Comparison of ENCODE assay signal across 3 cellular contexts in the genomic region with DNA sequence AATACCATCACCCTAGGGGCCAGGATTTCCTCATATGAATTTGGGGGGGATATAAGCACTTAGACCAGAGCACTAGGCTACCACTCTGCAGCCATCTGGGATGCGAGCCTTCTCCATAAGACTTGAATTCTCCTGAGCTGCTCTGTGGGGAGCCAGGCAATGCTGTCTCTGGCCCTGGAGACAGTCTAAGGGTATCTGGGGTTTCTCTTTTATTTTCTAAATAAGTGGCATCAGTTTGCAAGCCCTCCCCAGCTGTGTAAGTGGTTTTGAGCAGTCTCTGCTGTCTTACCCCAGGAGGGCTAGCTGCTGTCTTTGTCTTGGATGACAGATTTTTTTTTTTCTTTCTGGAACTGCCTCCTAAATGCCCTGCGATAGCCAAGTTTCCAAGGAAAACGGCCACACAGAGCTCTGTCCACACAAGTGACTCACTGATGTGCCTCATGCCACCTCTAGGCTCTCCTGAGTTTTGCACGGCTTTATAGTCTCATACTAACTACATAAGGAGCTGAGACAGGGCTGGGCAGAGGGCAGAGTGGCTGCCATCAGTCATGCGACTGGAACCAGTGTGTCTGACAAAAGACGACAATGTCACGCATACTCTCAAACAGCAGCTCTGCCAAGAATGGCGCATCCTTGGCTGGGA.
TF ChIP-seq lines count a peak whose summit lies in the region.

No MANE protein-coding gene starts in this region.

TF ChIP-seq in SK-N-SH treated with all-trans-retinoic acid at 6 μM for 48 hours, 23 proteins besides CTCF, POLR2A, EP300 and RAD21:
- TF ChIP-seq BACH2 (CRISPR knock-in tag; IDR thresholded peaks at IDR 0.05; ENCODE audit: borderline replicate concordance) = no peak
- TF ChIP-seq RARB (CRISPR knock-in tag; IDR thresholded peaks at IDR 0.05) = no peak
- TF ChIP-seq TOX (CRISPR knock-in tag; IDR thresholded peaks at IDR 0.05; ENCODE audit: borderline replicate concordance) = no peak
- TF ChIP-seq ZNF565 (CRISPR knock-in tag; conservative IDR thresholded peaks at IDR 0.05; ENCODE audit: low read depth) = no peak
- no peak for TF ChIP-seq CSDC2 (CRISPR knock-in tag; IDR thresholded peaks at IDR 0.05)
- no peak for TF ChIP-seq TCF4 (CRISPR knock-in tag; IDR thresholded peaks at IDR 0.05; ENCODE audit: borderline replicate concordance)
- TF ChIP-seq ARNTL (CRISPR knock-in tag; IDR thresholded peaks at IDR 0.05; ENCODE audit: borderline replicate concordance, low read depth) = no peak
- TF ChIP-seq ZNF8 (CRISPR knock-in tag; IDR thresholded peaks at IDR 0.05) = no peak
- TF ChIP-seq ZC3H10 (CRISPR knock-in tag; IDR thresholded peaks at IDR 0.05) = no peak
- TF ChIP-seq ZFP3 (CRISPR knock-in tag; IDR thresholded peaks at IDR 0.05) = no peak
- no peak for TF ChIP-seq ESRRG (CRISPR knock-in tag; IDR thresholded peaks at IDR 0.05)
- no peak for TF ChIP-seq OSR1 (CRISPR knock-in tag; IDR thresholded peaks at IDR 0.05)
TF ChIP-seq in SK-N-SH treated with all-trans-retinoic acid at 6 μM for 48 hours: peak in this region for 0.

TF ChIP-seq in SK-N-SH, 30 proteins besides CTCF, POLR2A, EP300 and RAD21:
- TF ChIP-seq JUND (IDR thresholded peaks at IDR 0.05) = no peak
- TF ChIP-seq FOXJ3 (CRISPR knock-in tag; IDR thresholded peaks at IDR 0.05) = no peak
- no peak for TF ChIP-seq MEF2A (IDR thresholded peaks at IDR 0.05; ENCODE audit: borderline replicate concordance, low read depth)
- no peak for TF ChIP-seq RFX5 (IDR thresholded peaks at IDR 0.05; ENCODE audit: low read length)
- no peak for TF ChIP-seq USF2 (IDR thresholded peaks at IDR 0.05; ENCODE audit: borderline replicate concordance, low read depth, low read length)
- no peak for TF ChIP-seq RCOR1 (IDR thresholded peaks at IDR 0.05; ENCODE audit: low read length)
- no peak for TF ChIP-seq TEAD4 (IDR thresholded peaks at IDR 0.05; ENCODE audit: borderline replicate concordance, insufficient read depth)
- TF ChIP-seq, protein P1, sequence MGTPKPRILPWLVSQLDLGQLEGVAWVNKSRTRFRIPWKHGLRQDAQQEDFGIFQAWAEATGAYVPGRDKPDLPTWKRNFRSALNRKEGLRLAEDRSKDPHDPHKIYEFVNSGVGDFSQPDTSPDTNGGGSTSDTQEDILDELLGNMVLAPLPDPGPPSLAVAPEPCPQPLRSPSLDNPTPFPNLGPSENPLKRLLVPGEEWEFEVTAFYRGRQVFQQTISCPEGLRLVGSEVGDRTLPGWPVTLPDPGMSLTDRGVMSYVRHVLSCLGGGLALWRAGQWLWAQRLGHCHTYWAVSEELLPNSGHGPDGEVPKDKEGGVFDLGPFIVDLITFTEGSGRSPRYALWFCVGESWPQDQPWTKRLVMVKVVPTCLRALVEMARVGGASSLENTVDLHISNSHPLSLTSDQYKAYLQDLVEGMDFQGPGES (IDR thresholded peaks at IDR 0.05; ENCODE audit: low read depth, low read length) = no peak
- no peak for TF ChIP-seq TCF12 (IDR thresholded peaks at IDR 0.05)
- TF ChIP-seq CHD2 (IDR thresholded peaks at IDR 0.05; ENCODE audit: low read length, partially characterized antibody) = no peak
- no peak for TF ChIP-seq RXRA (IDR thresholded peaks at IDR 0.05; ENCODE audit: borderline replicate concordance, low read depth)
- no peak for TF ChIP-seq POLR2AphosphoS5 (IDR thresholded peaks at IDR 0.05; ENCODE audit: low read depth, low read length)
- no peak for TF ChIP-seq YY1 (IDR thresholded peaks at IDR 0.05; ENCODE audit: low read depth)
- no peak for TF ChIP-seq EZH2phosphoT487 (IDR thresholded peaks at IDR 0.05; ENCODE audit: borderline replicate concordance, low read depth)
- TF ChIP-seq GABPA (IDR thresholded peaks at IDR 0.05; ENCODE audit: low read depth) = no peak

TF ChIP-seq in H1, 55 proteins besides CTCF, POLR2A, EP300 and RAD21:
- TF ChIP-seq, protein P2, sequence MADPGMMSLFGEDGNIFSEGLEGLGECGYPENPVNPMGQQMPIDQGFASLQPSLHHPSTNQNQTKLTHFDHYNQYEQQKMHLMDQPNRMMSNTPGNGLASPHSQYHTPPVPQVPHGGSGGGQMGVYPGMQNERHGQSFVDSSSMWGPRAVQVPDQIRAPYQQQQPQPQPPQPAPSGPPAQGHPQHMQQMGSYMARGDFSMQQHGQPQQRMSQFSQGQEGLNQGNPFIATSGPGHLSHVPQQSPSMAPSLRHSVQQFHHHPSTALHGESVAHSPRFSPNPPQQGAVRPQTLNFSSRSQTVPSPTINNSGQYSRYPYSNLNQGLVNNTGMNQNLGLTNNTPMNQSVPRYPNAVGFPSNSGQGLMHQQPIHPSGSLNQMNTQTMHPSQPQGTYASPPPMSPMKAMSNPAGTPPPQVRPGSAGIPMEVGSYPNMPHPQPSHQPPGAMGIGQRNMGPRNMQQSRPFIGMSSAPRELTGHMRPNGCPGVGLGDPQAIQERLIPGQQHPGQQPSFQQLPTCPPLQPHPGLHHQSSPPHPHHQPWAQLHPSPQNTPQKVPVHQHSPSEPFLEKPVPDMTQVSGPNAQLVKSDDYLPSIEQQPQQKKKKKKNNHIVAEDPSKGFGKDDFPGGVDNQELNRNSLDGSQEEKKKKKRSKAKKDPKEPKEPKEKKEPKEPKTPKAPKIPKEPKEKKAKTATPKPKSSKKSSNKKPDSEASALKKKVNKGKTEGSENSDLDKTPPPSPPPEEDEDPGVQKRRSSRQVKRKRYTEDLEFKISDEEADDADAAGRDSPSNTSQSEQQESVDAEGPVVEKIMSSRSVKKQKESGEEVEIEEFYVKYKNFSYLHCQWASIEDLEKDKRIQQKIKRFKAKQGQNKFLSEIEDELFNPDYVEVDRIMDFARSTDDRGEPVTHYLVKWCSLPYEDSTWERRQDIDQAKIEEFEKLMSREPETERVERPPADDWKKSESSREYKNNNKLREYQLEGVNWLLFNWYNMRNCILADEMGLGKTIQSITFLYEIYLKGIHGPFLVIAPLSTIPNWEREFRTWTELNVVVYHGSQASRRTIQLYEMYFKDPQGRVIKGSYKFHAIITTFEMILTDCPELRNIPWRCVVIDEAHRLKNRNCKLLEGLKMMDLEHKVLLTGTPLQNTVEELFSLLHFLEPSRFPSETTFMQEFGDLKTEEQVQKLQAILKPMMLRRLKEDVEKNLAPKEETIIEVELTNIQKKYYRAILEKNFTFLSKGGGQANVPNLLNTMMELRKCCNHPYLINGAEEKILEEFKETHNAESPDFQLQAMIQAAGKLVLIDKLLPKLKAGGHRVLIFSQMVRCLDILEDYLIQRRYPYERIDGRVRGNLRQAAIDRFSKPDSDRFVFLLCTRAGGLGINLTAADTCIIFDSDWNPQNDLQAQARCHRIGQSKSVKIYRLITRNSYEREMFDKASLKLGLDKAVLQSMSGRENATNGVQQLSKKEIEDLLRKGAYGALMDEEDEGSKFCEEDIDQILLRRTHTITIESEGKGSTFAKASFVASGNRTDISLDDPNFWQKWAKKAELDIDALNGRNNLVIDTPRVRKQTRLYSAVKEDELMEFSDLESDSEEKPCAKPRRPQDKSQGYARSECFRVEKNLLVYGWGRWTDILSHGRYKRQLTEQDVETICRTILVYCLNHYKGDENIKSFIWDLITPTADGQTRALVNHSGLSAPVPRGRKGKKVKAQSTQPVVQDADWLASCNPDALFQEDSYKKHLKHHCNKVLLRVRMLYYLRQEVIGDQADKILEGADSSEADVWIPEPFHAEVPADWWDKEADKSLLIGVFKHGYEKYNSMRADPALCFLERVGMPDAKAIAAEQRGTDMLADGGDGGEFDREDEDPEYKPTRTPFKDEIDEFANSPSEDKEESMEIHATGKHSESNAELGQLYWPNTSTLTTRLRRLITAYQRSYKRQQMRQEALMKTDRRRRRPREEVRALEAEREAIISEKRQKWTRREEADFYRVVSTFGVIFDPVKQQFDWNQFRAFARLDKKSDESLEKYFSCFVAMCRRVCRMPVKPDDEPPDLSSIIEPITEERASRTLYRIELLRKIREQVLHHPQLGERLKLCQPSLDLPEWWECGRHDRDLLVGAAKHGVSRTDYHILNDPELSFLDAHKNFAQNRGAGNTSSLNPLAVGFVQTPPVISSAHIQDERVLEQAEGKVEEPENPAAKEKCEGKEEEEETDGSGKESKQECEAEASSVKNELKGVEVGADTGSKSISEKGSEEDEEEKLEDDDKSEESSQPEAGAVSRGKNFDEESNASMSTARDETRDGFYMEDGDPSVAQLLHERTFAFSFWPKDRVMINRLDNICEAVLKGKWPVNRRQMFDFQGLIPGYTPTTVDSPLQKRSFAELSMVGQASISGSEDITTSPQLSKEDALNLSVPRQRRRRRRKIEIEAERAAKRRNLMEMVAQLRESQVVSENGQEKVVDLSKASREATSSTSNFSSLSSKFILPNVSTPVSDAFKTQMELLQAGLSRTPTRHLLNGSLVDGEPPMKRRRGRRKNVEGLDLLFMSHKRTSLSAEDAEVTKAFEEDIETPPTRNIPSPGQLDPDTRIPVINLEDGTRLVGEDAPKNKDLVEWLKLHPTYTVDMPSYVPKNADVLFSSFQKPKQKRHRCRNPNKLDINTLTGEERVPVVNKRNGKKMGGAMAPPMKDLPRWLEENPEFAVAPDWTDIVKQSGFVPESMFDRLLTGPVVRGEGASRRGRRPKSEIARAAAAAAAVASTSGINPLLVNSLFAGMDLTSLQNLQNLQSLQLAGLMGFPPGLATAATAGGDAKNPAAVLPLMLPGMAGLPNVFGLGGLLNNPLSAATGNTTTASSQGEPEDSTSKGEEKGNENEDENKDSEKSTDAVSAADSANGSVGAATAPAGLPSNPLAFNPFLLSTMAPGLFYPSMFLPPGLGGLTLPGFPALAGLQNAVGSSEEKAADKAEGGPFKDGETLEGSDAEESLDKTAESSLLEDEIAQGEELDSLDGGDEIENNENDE (IDR thresholded peaks at IDR 0.05; ENCODE audit: insufficient replicate concordance, low read length) = no peak
- TF ChIP-seq JUN (IDR thresholded peaks at IDR 0.05; ENCODE audit: low read depth, low read length) (no peak), USF2 (IDR thresholded peaks at IDR 0.05; ENCODE audit: low read length) (no peak), TCF12 (IDR thresholded peaks at IDR 0.05; ENCODE audit: low read depth, low read length) (no peak), CBX5 (IDR thresholded peaks at IDR 0.05; ENCODE audit: low read depth, low read length) (no peak), EZH2 (IDR thresholded peaks at IDR 0.05; ENCODE audit: low read depth, low read length, severe bottlenecking) (no peak), PHF8 (conservative IDR thresholded peaks at IDR 0.05; ENCODE audit: low read depth, low read length) (no peak), NRF1 (IDR thresholded peaks at IDR 0.05; ENCODE audit: low read depth, low read length) (no peak), RXRA (IDR thresholded peaks at IDR 0.05; ENCODE audit: insufficient read depth, low read depth, low read length) (no peak), SP1 (IDR thresholded peaks at IDR 0.05; ENCODE audit: low read depth, low read length) (no peak), ASH2L (IDR thresholded peaks at IDR 0.05; ENCODE audit: low read length) (no peak), TBP (IDR thresholded peaks at IDR 0.05; ENCODE audit: low read depth, low read length) (no peak), ZNF274 (IDR thresholded peaks at IDR 0.05; ENCODE audit: borderline replicate concordance, extremely low read depth, low read length) (no peak)
